ENCODE assay signal across 1 cellular context in the genomic region with DNA sequence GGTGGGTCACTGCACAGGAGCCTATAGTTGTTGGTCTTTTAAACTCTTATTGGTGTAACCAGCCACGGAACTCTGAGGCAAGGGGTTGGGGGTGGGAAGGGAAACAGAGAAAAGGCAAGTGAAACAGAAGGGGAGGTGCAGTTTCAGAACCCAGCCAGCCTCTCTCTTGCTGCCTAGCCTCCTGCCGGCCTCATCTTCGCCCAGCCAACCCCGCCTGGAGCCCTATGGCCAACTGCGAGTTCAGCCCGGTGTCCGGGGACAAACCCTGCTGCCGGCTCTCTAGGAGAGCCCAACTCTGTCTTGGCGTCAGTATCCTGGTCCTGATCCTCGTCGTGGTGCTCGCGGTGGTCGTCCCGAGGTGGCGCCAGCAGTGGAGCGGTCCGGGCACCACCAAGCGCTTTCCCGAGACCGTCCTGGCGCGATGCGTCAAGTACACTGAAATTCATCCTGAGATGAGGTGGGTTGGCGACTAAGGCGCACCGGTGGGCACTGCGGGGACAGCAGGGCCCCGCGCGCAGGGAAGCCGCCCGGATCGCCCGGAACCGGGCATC.
TF ChIP-seq lines count a peak whose summit lies in the region.

A gene (plus strand): TSS at position 138 of the 551 bp plus-strand sequence. CDS start 87 bp downstream, at position 225.

TF ChIP-seq in HepG2, 621 proteins besides CTCF, POLR2A, EP300 and RAD21 (continued from another document):
- TF ChIP-seq, protein P1, sequence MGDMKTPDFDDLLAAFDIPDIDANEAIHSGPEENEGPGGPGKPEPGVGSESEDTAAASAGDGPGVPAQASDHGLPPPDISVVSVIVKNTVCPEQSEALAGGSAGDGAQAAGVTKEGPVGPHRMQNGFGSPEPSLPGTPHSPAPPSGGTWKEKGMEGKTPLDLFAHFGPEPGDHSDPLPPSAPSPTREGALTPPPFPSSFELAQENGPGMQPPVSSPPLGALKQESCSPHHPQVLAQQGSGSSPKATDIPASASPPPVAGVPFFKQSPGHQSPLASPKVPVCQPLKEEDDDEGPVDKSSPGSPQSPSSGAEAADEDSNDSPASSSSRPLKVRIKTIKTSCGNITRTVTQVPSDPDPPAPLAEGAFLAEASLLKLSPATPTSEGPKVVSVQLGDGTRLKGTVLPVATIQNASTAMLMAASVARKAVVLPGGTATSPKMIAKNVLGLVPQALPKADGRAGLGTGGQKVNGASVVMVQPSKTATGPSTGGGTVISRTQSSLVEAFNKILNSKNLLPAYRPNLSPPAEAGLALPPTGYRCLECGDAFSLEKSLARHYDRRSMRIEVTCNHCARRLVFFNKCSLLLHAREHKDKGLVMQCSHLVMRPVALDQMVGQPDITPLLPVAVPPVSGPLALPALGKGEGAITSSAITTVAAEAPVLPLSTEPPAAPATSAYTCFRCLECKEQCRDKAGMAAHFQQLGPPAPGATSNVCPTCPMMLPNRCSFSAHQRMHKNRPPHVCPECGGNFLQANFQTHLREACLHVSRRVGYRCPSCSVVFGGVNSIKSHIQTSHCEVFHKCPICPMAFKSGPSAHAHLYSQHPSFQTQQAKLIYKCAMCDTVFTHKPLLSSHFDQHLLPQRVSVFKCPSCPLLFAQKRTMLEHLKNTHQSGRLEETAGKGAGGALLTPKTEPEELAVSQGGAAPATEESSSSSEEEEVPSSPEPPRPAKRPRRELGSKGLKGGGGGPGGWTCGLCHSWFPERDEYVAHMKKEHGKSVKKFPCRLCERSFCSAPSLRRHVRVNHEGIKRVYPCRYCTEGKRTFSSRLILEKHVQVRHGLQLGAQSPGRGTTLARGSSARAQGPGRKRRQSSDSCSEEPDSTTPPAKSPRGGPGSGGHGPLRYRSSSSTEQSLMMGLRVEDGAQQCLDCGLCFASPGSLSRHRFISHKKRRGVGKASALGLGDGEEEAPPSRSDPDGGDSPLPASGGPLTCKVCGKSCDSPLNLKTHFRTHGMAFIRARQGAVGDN (CRISPR knock-in tag; IDR thresholded peaks at IDR 0.05) = 0 out of 2 replicates have a peak, but pooled peaks have one; percentile 20
- TF ChIP-seq HNRNPLL (IDR thresholded peaks at IDR 0.05; ENCODE audit: low read depth, low read length, poor library complexity, severe bottlenecking) = no peak
